Comparison of ENCODE assay signal across 1 cellular context in the genomic region with DNA sequence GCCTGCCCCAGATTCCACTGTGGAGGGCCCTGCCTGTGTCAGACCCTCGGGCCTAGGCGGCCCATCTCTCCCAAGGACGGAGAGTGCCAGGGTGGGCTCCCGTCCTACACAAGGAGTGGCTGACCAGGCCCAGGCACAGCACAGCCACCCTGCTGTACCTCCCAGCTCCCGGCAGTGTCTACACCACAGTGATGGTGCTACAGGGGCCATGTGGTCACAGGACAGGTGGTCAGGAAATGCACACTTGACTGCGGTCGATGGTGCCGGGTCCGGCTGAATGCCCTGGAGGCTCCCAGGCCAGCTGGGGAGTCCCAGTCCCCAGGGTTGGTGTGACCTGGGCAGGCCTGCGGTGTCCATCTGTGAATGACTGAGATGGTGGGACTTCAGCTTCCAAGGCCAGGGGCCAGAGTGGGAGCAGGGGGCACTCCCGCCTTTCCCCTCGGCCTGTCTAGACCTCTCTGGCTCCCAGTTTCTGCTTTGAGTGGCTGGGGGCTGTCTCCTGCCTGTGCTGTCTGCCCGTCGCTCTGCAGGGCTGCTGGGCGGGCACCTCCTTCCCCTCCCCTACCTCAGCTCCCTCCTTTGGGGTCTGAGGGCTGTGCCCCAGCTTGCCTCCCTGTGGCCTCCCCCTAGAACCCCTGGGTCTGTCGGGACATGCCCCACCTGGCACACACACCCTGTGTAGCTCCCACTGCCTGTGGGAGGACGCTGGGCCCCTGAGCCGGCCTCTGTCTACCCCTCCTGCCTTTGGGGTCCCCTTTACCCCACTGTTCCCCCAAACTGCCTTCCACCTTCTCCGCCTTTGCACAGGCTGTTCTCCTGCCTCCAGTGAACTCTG.
TF ChIP-seq lines count a peak whose summit lies in the region.

No MANE protein-coding gene starts in this region.

TF ChIP-seq in GM23338, 12 proteins besides CTCF, POLR2A, EP300 and RAD21 (continued from another document):
- TF ChIP-seq, protein P1, sequence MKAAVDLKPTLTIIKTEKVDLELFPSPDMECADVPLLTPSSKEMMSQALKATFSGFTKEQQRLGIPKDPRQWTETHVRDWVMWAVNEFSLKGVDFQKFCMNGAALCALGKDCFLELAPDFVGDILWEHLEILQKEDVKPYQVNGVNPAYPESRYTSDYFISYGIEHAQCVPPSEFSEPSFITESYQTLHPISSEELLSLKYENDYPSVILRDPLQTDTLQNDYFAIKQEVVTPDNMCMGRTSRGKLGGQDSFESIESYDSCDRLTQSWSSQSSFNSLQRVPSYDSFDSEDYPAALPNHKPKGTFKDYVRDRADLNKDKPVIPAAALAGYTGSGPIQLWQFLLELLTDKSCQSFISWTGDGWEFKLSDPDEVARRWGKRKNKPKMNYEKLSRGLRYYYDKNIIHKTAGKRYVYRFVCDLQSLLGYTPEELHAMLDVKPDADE (IDR thresholded peaks at IDR 0.05): no peak
- TF ChIP-seq ZNF331 (CRISPR knock-in tag; IDR thresholded peaks at IDR 0.05; ENCODE audit: low read depth) (no peak), CREB1 (CRISPR knock-in tag; IDR thresholded peaks at IDR 0.05; ENCODE audit: low read depth) (no peak), POLR2AphosphoS5 (IDR thresholded peaks at IDR 0.05; ENCODE audit: low read depth) (no peak; the same call in 1 of the 2 replicates), EZH2 (IDR thresholded peaks at IDR 0.05; ENCODE audit: low read depth, unreplicated experiment) (no peak)
